In genomic region chr12:32756476-32757158, GRCh38 we compare ENCODE assay signal across 8 cellular contexts. TPM values are rescaled to one million over a fixed set of nuclear protein-coding genes. Genes with fewer than 3 reads are reported as not detected.
A peak's percentile ranks its signal among the peaks of the same experiment; 100 is the strongest.
DNase-seq lines count a peak whose midpoint lies in the region; ATAC-seq and TF ChIP-seq lines count a peak whose summit lies in the region.

No MANE protein-coding gene starts in this region.

- H3K4me3 ChIP-seq in dorsolateral prefrontal cortex (peak overlapping the region in 58 of 59 donors; percentile 67 to 100 (median 91)), osteoblast (ENCODE audit: insufficient read depth, low read length) (peak overlapping the region; percentile 83)

- no peaks in the 10 kb centered on the region for H4K20me1 ChIP-seq in osteoblast (ENCODE audit: insufficient read depth, low read length)

- intact Hi-C loops in Calu3 (cut with micrococcal nuclease; ENCODE audit: unreplicated experiment) (loop anchor here (1.0 to 10.0 kb wide), 5 partner anchors 146 to 1266 kb away; partner anchors contain the start of gene ALG10), dorsolateral prefrontal cortex (cut with DNase I) (loop anchor here (1.0 to 10.0 kb wide), 6 partner anchors 69 to 1266 kb away; partner anchors contain the start of genes ALG10 (in 2 of the 2), DNM1L (in 1 of the 2) and ETFBKMT (in 1 of the 2)), posterior cingulate gyrus (cut with DNase I) (loop anchor here (1.0 to 2.0 kb wide), 2 partner anchors 163 to 1264 kb away; no protein-coding TSS in a partner anchor)

- no peaks in the 10 kb centered on the region for H3K27me3 Mint-ChIP-seq in Calu3 (ENCODE audit: unreplicated experiment)

- H3K4me1 ChIP-seq in osteoblast (ENCODE audit: insufficient read depth, low read length) = peaks cover 12% of the 10 kb centered on the region

- H3K36me3 Mint-ChIP-seq in Calu3 (ENCODE audit: insufficient read depth, unreplicated experiment) = peaks cover 30% of the 10 kb centered on the region

- H3K36me3 ChIP-seq in osteoblast (ENCODE audit: insufficient read depth, low read length) = peaks cover 16% of the 10 kb centered on the region

- peak overlapping the region; percentile 81 for H3K4me3 Mint-ChIP-seq in Calu3 (ENCODE audit: low read depth, unreplicated experiment)

- H3K9me3 Mint-ChIP-seq in Calu3 (ENCODE audit: low read depth, unreplicated experiment) = no peaks in the 10 kb centered on the region

- no peak for DNase-seq in Calu3
- DNase-seq in NCI-H524 (lab: John Stamatoyannopoulos, UW) = peak; percentile 84 to 95
- no peak for DNase-seq in dorsolateral prefrontal cortex
- DNase-seq in osteoblast (ENCODE audit: insufficient read length, low spot score, missing footprints) = no peak
- DNase-seq in SW 1271 (lab: John Stamatoyannopoulos, UW) = no peak
- no peak for DNase-seq in posterior cingulate gyrus
- no peak for DNase-seq in COR-L47 (lab: John Stamatoyannopoulos, UW)

- H3K79me2 ChIP-seq in osteoblast (ENCODE audit: insufficient read depth, low read length) = peaks cover 30% of the 10 kb centered on the region

- H3K27ac ChIP-seq in dorsolateral prefrontal cortex = peak overlapping the region in 58 of 59 donors; percentile 84 to 100 (median 97)
- peak overlapping the region; percentile 85 for H3K27ac ChIP-seq in osteoblast (ENCODE audit: low read depth, low read length)

- peak overlapping the region; percentile 100 for H3K4me2 ChIP-seq in osteoblast (ENCODE audit: insufficient read depth, low read length)

- H2AFZ ChIP-seq in osteoblast (ENCODE audit: low read length) = peak overlapping the region; percentile 97

- CTCF ChIA-PET in Calu3 (lab: Charles Lee) = interaction anchor here (1.0 to 2.4 kb wide), 7 partner anchors 19 to 1266 kb away, joined by 3 to 17 read pairs (median 5); partner anchors contain the start of genes ALG10 and PKP2

- peaks cover 17% of the 10 kb centered on the region for H3K4me1 Mint-ChIP-seq in Calu3 (ENCODE audit: low read depth, unreplicated experiment)

- H3K27ac Mint-ChIP-seq in Calu3 (ENCODE audit: unreplicated experiment) = peak overlapping the region; percentile 77

- no peaks in the 10 kb centered on the region for H3K9me3 ChIP-seq in osteoblast (ENCODE audit: low read depth, low read length)

- ATAC-seq in HG03565 (IDR thresholded peaks at IDR 0.05; ENCODE audit: unreplicated experiment) = no peak

- TF ChIP-seq CTCF in Calu3 (IDR thresholded peaks at IDR 0.05; ENCODE audit: unreplicated experiment) (no peak), dorsolateral prefrontal cortex (IDR thresholded peaks at IDR 0.05 in 54 of 56, conservative IDR thresholded peaks at IDR 0.05 in 2 of 56; ENCODE audit: low read depth in 1 of 56, partially characterized antibody in 56 of 56) (peak in 4 of 56 donors; percentile 2 to 6 (median 4)), osteoblast (IDR thresholded peaks at IDR 0.05; ENCODE audit: extremely low read depth, low read depth, low read length) (no peak)

- peaks cover 0 to 2% (median 0%) of the 10 kb centered on the region in 45 donors for H3K27me3 ChIP-seq in dorsolateral prefrontal cortex
- H3K27me3 ChIP-seq in osteoblast (ENCODE audit: insufficient read depth, low read length) = no peaks in the 10 kb centered on the region

- BruUV-seq in Calu3 (replicated peaks; lab: Mats Ljungman, UMichigan) = no TSS peak

RNA-seq across cellular contexts. Expression of gene YARS2, which starts 0.9 kb away (rescaled TPM):
- total RNA-seq in Calu3 (2022) (22.7 and 28.9 TPM in 2 replicates), dorsolateral prefrontal cortex (10 to 100 TPM in 119 of 120 experiments, 1 to 10 TPM in 1; 8.7 to 27.0 (median 15.9) TPM), osteoblast (23.9 and 27.7 TPM in 2 replicates)

Comparison
In these comparisons a context has a peak if more than half of its experiments do, and no peak if none do; other contexts are left out.
1. DNase-seq: peak in NCI-H524 (2 of 2); none in Calu3 (single experiment), dorsolateral prefrontal cortex (0 of 10), osteoblast (single experiment), SW 1271 (0 of 2), posterior cingulate gyrus (0 of 10) and COR-L47 (single experiment).